ENCODE assay signal across 1 cellular context in the genomic region with DNA sequence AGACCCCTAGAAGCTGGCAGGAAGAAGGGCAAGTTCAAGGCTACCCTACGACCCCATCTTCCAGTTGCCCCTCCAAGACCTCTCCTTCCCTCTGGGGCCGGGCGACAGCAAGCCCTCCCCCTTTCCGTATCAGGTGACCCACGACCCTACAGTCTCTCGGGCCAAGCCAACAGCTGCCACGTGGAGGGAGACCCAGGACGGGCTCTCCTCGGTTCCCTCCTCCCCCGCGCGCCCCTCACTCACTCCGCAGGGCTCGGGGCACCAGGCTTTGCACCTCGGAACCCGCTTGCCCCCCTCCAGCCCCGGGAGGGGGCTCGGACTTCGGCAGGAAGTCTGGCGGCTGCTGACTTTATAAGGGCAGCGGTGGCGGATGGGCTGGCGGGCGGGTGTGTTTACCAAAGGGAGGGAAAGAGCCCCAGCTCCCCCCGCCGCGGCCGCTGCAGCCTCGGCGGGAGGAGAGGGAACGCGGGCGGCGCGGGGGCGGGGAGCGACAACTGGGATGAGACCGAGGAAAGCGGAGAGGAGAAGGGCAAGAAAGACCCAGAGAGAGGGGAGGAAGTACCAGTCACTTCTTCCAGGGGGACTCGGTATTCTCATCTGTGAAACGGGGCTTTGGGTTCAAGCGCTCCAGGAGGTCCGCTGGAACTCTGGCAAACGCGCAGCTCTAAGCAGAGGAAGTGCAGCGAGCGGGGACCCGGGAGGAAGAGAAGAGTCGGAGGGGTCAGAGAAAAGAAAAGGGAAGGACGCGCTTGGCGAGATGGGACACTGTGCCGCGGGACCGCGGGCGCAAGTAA.
TF ChIP-seq lines count a peak whose summit lies in the region.

No MANE protein-coding gene starts in this region.

TF ChIP-seq in HepG2, 621 proteins besides CTCF, POLR2A, EP300 and RAD21 (continued from another document and continues in another):
- TF ChIP-seq ZNF441 (CRISPR knock-in tag; IDR thresholded peaks at IDR 0.05; ENCODE audit: borderline replicate concordance) = peak; percentile 32; the same call in 1 of the 2 replicates
- TF ChIP-seq SOX13 (IDR thresholded peaks at IDR 0.05) = no peak
- peak in 1 of 2 experiments; percentile 24; a peak in 1 of 4 replicates for TF ChIP-seq SOX13 (CRISPR knock-in tag; conservative IDR thresholded peaks at IDR 0.05 in 1 of 2, IDR thresholded peaks at IDR 0.05 in 1 of 2)
- TF ChIP-seq SRSF1 (optimal IDR thresholded peaks at IDR 0.05; ENCODE audit: low read depth, low read length) = peak; percentile 77
- TF ChIP-seq HNRNPUL1 (IDR thresholded peaks at IDR 0.05; ENCODE audit: low read depth, low read length) = no peak
- no peak for TF ChIP-seq ZNF224 (CRISPR knock-in tag; IDR thresholded peaks at IDR 0.05)
- TF ChIP-seq, protein P1, sequence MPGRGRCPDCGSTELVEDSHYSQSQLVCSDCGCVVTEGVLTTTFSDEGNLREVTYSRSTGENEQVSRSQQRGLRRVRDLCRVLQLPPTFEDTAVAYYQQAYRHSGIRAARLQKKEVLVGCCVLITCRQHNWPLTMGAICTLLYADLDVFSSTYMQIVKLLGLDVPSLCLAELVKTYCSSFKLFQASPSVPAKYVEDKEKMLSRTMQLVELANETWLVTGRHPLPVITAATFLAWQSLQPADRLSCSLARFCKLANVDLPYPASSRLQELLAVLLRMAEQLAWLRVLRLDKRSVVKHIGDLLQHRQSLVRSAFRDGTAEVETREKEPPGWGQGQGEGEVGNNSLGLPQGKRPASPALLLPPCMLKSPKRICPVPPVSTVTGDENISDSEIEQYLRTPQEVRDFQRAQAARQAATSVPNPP (CRISPR knock-in tag; IDR thresholded peaks at IDR 0.05) = no peak
- TF ChIP-seq, protein P2, sequence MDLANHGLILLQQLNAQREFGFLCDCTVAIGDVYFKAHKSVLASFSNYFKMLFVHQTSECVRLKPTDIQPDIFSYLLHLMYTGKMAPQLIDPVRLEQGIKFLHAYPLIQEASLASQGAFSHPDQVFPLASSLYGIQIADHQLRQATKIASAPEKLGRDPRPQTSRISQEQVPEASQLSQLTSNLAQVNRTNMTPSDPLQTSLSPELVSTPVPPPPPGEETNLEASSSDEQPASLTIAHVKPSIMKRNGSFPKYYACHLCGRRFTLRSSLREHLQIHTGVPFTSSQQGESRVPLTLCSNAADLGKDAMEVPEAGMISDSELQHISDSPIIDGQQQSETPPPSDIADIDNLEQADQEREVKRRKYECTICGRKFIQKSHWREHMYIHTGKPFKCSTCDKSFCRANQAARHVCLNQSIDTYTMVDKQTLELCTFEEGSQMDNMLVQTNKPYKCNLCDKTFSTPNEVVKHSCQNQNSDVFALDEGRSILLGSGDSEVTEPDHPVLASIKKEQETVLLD (CRISPR knock-in tag; IDR thresholded peaks at IDR 0.05; ENCODE audit: low read depth) = 0 out of 2 replicates have a peak, but pooled peaks have one; percentile 33
- no peak for TF ChIP-seq PAWR (CRISPR knock-in tag; IDR thresholded peaks at IDR 0.05; ENCODE audit: borderline replicate concordance)
- TF ChIP-seq SMARCC2 (IDR thresholded peaks at IDR 0.05) = no peak
- no peak for TF ChIP-seq ATF1 (CRISPR knock-in tag; IDR thresholded peaks at IDR 0.05)
- TF ChIP-seq RBM39 (IDR thresholded peaks at IDR 0.05; ENCODE audit: low read depth, low read length, poor library complexity, severe bottlenecking) = peak; percentile 18
- 0 out of 2 replicates have a peak, but pooled peaks have one; percentile 23 for TF ChIP-seq SIX1 (CRISPR knock-in tag; IDR thresholded peaks at IDR 0.05; ENCODE audit: borderline replicate concordance)
- no peak for TF ChIP-seq MZF1 (CRISPR knock-in tag; IDR thresholded peaks at IDR 0.05; ENCODE audit: borderline replicate concordance)
- TF ChIP-seq ZNF432 (CRISPR knock-in tag; IDR thresholded peaks at IDR 0.05; ENCODE audit: borderline replicate concordance) = no peak
- no peak for TF ChIP-seq ZNF652 (CRISPR knock-in tag; IDR thresholded peaks at IDR 0.05; ENCODE audit: borderline replicate concordance, low read depth)
- TF ChIP-seq, protein P3, sequence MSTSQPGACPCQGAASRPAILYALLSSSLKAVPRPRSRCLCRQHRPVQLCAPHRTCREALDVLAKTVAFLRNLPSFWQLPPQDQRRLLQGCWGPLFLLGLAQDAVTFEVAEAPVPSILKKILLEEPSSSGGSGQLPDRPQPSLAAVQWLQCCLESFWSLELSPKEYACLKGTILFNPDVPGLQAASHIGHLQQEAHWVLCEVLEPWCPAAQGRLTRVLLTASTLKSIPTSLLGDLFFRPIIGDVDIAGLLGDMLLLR (CRISPR knock-in tag; IDR thresholded peaks at IDR 0.05) = no peak
- TF ChIP-seq RNF2 (conservative IDR thresholded peaks at IDR 0.05; ENCODE audit: low read depth) = no peak
- TF ChIP-seq, protein P4, sequence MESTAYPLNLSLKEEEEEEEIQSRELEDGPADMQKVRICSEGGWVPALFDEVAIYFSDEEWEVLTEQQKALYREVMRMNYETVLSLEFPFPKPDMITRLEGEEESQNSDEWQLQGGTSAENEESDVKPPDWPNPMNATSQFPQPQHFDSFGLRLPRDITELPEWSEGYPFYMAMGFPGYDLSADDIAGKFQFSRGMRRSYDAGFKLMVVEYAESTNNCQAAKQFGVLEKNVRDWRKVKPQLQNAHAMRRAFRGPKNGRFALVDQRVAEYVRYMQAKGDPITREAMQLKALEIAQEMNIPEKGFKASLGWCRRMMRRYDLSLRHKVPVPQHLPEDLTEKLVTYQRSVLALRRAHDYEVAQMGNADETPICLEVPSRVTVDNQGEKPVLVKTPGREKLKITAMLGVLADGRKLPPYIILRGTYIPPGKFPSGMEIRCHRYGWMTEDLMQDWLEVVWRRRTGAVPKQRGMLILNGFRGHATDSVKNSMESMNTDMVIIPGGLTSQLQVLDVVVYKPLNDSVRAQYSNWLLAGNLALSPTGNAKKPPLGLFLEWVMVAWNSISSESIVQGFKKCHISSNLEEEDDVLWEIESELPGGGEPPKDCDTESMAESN (CRISPR knock-in tag; conservative IDR thresholded peaks at IDR 0.05) = peak; percentile 26; the same call in 1 of the 2 replicates
- no peak for TF ChIP-seq HMGA1 (CRISPR knock-in tag; conservative IDR thresholded peaks at IDR 0.05)
- TF ChIP-seq DMAP1 (CRISPR knock-in tag; IDR thresholded peaks at IDR 0.05) = peak; percentile 96
- 0 out of 2 replicates have a peak, but pooled peaks have one; percentile 32 for TF ChIP-seq ZBTB3 (CRISPR knock-in tag; IDR thresholded peaks at IDR 0.05; ENCODE audit: borderline replicate concordance, low read depth)
- no peak for TF ChIP-seq RELA (CRISPR knock-in tag; IDR thresholded peaks at IDR 0.05)
- TF ChIP-seq ZNF644 (CRISPR knock-in tag; IDR thresholded peaks at IDR 0.05; ENCODE audit: low read depth) = no peak
- peak; percentile 83 for TF ChIP-seq CHD4 (IDR thresholded peaks at IDR 0.05; ENCODE audit: borderline replicate concordance, low read length)
- TF ChIP-seq NRL (CRISPR knock-in tag; IDR thresholded peaks at IDR 0.05; ENCODE audit: borderline replicate concordance) = peak; percentile 58; the same call in 1 of the 2 replicates
- TF ChIP-seq ZNF749 (CRISPR knock-in tag; IDR thresholded peaks at IDR 0.05; ENCODE audit: borderline replicate concordance) = peak; percentile 66; the same call in 1 of the 2 replicates
- no peak for TF ChIP-seq RAD51 (IDR thresholded peaks at IDR 0.05; ENCODE audit: borderline replicate concordance)
- TF ChIP-seq JUNB (CRISPR knock-in tag; IDR thresholded peaks at IDR 0.05; ENCODE audit: borderline replicate concordance) = no peak
- TF ChIP-seq ZNF468 (CRISPR knock-in tag; IDR thresholded peaks at IDR 0.05) = no peak
- TF ChIP-seq, protein P5, sequence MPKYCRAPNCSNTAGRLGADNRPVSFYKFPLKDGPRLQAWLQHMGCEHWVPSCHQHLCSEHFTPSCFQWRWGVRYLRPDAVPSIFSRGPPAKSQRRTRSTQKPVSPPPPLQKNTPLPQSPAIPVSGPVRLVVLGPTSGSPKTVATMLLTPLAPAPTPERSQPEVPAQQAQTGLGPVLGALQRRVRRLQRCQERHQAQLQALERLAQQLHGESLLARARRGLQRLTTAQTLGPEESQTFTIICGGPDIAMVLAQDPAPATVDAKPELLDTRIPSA (CRISPR knock-in tag; IDR thresholded peaks at IDR 0.05; ENCODE audit: borderline replicate concordance) = no peak
- TF ChIP-seq ARHGAP35 (CRISPR knock-in tag; IDR thresholded peaks at IDR 0.05; ENCODE audit: borderline replicate concordance) = no peak
- peak; percentile 78; the same call in 1 of the 2 replicates for TF ChIP-seq SNAI1 (CRISPR knock-in tag; IDR thresholded peaks at IDR 0.05; ENCODE audit: borderline replicate concordance)
- TF ChIP-seq ZNF546 (CRISPR knock-in tag; conservative IDR thresholded peaks at IDR 0.05) = peak; percentile 43; the same call in 1 of the 2 replicates
- peak; percentile 71; the same call in 1 of the 2 replicates for TF ChIP-seq NFIB (CRISPR knock-in tag; IDR thresholded peaks at IDR 0.05; ENCODE audit: borderline replicate concordance)
- TF ChIP-seq, protein P6, sequence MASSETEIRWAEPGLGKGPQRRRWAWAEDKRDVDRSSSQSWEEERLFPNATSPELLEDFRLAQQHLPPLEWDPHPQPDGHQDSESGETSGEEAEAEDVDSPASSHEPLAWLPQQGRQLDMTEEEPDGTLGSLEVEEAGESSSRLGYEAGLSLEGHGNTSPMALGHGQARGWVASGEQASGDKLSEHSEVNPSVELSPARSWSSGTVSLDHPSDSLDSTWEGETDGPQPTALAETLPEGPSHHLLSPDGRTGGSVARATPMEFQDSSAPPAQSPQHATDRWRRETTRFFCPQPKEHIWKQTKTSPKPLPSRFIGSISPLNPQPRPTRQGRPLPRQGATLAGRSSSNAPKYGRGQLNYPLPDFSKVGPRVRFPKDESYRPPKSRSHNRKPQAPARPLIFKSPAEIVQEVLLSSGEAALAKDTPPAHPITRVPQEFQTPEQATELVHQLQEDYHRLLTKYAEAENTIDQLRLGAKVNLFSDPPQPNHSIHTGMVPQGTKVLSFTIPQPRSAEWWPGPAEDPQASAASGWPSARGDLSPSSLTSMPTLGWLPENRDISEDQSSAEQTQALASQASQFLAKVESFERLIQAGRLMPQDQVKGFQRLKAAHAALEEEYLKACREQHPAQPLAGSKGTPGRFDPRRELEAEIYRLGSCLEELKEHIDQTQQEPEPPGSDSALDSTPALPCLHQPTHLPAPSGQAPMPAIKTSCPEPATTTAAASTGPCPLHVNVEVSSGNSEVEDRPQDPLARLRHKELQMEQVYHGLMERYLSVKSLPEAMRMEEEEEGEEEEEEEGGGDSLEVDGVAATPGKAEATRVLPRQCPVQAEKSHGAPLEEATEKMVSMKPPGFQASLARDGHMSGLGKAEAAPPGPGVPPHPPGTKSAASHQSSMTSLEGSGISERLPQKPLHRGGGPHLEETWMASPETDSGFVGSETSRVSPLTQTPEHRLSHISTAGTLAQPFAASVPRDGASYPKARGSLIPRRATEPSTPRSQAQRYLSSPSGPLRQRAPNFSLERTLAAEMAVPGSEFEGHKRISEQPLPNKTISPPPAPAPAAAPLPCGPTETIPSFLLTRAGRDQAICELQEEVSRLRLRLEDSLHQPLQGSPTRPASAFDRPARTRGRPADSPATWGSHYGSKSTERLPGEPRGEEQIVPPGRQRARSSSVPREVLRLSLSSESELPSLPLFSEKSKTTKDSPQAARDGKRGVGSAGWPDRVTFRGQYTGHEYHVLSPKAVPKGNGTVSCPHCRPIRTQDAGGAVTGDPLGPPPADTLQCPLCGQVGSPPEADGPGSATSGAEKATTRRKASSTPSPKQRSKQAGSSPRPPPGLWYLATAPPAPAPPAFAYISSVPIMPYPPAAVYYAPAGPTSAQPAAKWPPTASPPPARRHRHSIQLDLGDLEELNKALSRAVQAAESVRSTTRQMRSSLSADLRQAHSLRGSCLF (CRISPR knock-in tag; IDR thresholded peaks at IDR 0.05; ENCODE audit: borderline replicate concordance) = no peak
- no peak for TF ChIP-seq ARNT (IDR thresholded peaks at IDR 0.05)
- TF ChIP-seq KDM3A (CRISPR knock-in tag; IDR thresholded peaks at IDR 0.05; ENCODE audit: low read depth) = peak; percentile 79; the same call in 1 of the 2 replicates
- TF ChIP-seq, protein P7, sequence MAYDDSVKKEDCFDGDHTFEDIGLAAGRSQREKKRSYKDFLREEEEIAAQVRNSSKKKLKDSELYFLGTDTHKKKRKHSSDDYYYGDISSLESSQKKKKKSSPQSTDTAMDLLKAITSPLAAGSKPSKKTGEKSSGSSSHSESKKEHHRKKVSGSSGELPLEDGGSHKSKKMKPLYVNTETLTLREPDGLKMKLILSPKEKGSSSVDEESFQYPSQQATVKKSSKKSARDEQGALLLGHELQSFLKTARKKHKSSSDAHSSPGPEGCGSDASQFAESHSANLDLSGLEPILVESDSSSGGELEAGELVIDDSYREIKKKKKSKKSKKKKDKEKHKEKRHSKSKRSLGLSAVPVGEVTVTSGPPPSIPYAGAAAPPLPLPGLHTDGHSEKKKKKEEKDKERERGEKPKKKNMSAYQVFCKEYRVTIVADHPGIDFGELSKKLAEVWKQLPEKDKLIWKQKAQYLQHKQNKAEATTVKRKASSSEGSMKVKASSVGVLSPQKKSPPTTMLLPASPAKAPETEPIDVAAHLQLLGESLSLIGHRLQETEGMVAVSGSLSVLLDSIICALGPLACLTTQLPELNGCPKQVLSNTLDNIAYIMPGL (CRISPR knock-in tag; IDR thresholded peaks at IDR 0.05; ENCODE audit: borderline replicate concordance in 1 of 2, low read depth in 1 of 2) = peak in 1 of 2 experiments; percentile 67; a peak in 1 of 4 replicates
- no peak for TF ChIP-seq GATAD1 (CRISPR knock-in tag; IDR thresholded peaks at IDR 0.05)
- peak; percentile 82; the same call in 1 of the 2 replicates for TF ChIP-seq ZNF234 (CRISPR knock-in tag; conservative IDR thresholded peaks at IDR 0.05)
- TF ChIP-seq, protein P8, sequence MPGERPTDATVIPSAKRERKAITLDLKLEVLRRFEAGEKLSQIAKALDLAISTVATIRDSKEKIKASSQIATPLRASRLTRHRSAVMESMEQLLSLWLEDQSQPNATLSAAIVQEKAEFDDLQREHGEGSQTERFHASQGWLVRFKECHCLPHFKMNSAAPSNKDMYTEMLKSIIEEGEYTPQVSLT (CRISPR knock-in tag; IDR thresholded peaks at IDR 0.05; ENCODE audit: borderline replicate concordance, low read depth) = no peak
- peak; percentile 64 for TF ChIP-seq FOXA3 (CRISPR knock-in tag; IDR thresholded peaks at IDR 0.05)
- TF ChIP-seq, protein P9, sequence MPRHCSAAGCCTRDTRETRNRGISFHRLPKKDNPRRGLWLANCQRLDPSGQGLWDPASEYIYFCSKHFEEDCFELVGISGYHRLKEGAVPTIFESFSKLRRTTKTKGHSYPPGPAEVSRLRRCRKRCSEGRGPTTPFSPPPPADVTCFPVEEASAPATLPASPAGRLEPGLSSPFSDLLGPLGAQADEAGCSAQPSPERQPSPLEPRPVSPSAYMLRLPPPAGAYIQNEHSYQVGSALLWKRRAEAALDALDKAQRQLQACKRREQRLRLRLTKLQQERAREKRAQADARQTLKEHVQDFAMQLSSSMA (CRISPR knock-in tag; IDR thresholded peaks at IDR 0.05) = no peak
- TF ChIP-seq ZNF607 (CRISPR knock-in tag; IDR thresholded peaks at IDR 0.05; ENCODE audit: borderline replicate concordance) = 0 out of 2 replicates have a peak, but pooled peaks have one; percentile 68
- TF ChIP-seq FOXA1 (IDR thresholded peaks at IDR 0.05) = no peak
- peak; percentile 77 for TF ChIP-seq FOXA1 (CRISPR knock-in tag; IDR thresholded peaks at IDR 0.05)
- TF ChIP-seq EEA1 (CRISPR knock-in tag; IDR thresholded peaks at IDR 0.05; ENCODE audit: borderline replicate concordance) = no peak
- TF ChIP-seq, protein P10, sequence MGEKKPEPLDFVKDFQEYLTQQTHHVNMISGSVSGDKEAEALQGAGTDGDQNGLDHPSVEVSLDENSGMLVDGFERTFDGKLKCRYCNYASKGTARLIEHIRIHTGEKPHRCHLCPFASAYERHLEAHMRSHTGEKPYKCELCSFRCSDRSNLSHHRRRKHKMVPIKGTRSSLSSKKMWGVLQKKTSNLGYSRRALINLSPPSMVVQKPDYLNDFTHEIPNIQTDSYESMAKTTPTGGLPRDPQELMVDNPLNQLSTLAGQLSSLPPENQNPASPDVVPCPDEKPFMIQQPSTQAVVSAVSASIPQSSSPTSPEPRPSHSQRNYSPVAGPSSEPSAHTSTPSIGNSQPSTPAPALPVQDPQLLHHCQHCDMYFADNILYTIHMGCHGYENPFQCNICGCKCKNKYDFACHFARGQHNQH (CRISPR knock-in tag; IDR thresholded peaks at IDR 0.05) = no peak; the same call in none of the 2 replicates
